ENCODE assay signal across 30 cellular contexts in the genomic region with DNA sequence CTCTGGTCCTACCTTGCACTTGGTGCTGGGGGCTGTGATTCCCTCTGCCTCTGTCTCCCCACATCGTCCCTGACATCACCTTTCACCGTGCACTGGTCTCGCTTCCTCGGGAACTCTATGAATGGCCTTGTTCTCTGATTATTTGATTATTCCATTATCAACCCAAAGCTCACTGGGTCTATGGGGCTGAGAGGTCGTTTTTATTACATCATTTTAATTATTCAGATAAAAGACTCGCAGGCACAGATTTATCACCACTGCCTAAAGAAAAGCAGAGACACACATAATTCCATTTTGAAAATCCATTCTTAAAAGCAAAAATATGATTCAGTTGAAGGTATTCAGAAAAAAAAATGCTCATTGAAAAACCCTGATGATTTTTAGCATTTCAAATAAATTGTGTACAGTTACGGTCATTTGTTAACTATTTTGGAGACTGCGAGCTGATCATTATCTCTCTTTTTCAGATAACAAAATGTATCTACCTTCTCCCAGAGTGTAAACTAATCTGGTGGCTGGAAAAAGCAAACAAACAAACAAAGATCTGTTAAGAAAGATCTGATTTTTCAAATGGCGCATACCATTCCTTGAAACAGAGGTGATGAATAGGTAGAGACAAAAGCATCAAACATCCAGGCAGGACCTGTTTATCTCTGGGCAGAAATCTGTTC.
"Had no signal": no experiment of that assay in that cellular context is flagged by ENCODE, and none has a peak within 500 bp of the region (broad histone marks: within the 10 kb centered on the region; RNA-seq: fewer than 3 reads in every experiment).

No MANE protein-coding gene starts in this region.

- H3K36me3 Mint-ChIP-seq: activated CD8-positive, alpha-beta memory T cell treated with anti-CD3 and anti-CD28 coated beads, Interleukin-2, amount 10 ng/mL, durations not matched to agents 7 days and 5 days; activated naive CD4-positive, alpha-beta T cell treated with anti-CD3 and anti-CD28 coated beads, Interleukin-2, amount 10 ng/mL, durations not matched to agents 7 days and 5 days; activated naive CD8-positive, alpha-beta T cell had no signal

- DNase-seq: activated CD4-positive, alpha-beta memory T cell treated with anti-CD3 and anti-CD28 coated beads, Interleukin-2, amount 10 ng/mL, durations not matched to agents 7 days and 5 days; activated CD4-positive, alpha-beta T cell treated with anti-CD3 and anti-CD28 coated beads for 1 hour; activated CD4-positive, alpha-beta T cell treated with anti-CD3 and anti-CD28 coated beads for 48 hours; activated CD4-positive, CD25-positive, alpha-beta regulatory T cell; activated CD8-positive, alpha-beta memory T cell treated with anti-CD3 and anti-CD28 coated beads for 24 hours; activated CD8-positive, alpha-beta memory T cell treated with anti-CD3 and anti-CD28 coated beads, Interleukin-2, amount 10 ng/mL, durations not matched to agents 7 days and 5 days; activated CD8-positive, alpha-beta memory T cell treated with anti-CD3 and anti-CD28 coated beads, Interleukin-2, amount 50 U/mL, for 48 hours; activated effector memory CD4-positive, alpha-beta T cell treated with Interleukin-2 at 50 U/mL for 16 hours; activated naive CD4-positive, alpha-beta T cell treated with anti-CD3 and anti-CD28 coated beads, Interleukin-2, amount 10 ng/mL, durations not matched to agents 7 days and 5 days; activated naive CD8-positive, alpha-beta T cell treated with anti-CD3 and anti-CD28 coated beads, Interleukin-2, amount 50 U/mL, for 24 hours; activated T-cell treated with anti-CD3 and anti-CD28 coated beads, Interleukin-2, amount 50 U/mL, for 48 hours; anterior cingulate cortex; brain microvascular endothelial cell; NCI-H1092 treated with DMSO at 0.1 percent for 48 hours; NCI-H1417 treated with DMSO at 0.1 percent for 48 hours; NCI-H2081; NCI-H345; NCI-H510A; NCI-H526; NCI-H748 treated with DMSO at 0.1 percent for 48 hours; NK-92 treated with Interleukin-12 subunit alpha and Interleukin-12 subunit beta, amount 100 ng/mL, for 24 hours; PC-9; SIG-M5; T1000; WERI-Rb-1 had no signal

- H3K4me3 ChIP-seq: PC-9 had no signal

- H3K27ac Mint-ChIP-seq: activated CD4-positive, alpha-beta memory T cell treated with anti-CD3 and anti-CD28 coated beads, Interleukin-2, amount 10 ng/mL, durations not matched to agents 7 days and 5 days; activated CD8-positive, alpha-beta memory T cell treated with anti-CD3 and anti-CD28 coated beads, Interleukin-2, amount 10 ng/mL, durations not matched to agents 7 days and 5 days; activated naive CD4-positive, alpha-beta T cell treated with anti-CD3 and anti-CD28 coated beads, Interleukin-2, amount 10 ng/mL, durations not matched to agents 7 days and 5 days; activated naive CD8-positive, alpha-beta T cell; activated naive CD8-positive, alpha-beta T cell treated with anti-CD3 and anti-CD28 coated beads, Interleukin-2, amount 50 U/mL, for 24 hours had no signal

- H3K27ac ChIP-seq: brain microvascular endothelial cell, KMS-11, PC-9, RWPE1, WERI-Rb-1 had no signal

- H3K4me2 ChIP-seq: KMS-11, PC-9 had no signal

- H3K4me1 Mint-ChIP-seq: activated CD4-positive, alpha-beta memory T cell treated with anti-CD3 and anti-CD28 coated beads, Interleukin-2, amount 10 ng/mL, durations not matched to agents 7 days and 5 days; activated CD8-positive, alpha-beta memory T cell treated with anti-CD3 and anti-CD28 coated beads, Interleukin-2, amount 10 ng/mL, durations not matched to agents 7 days and 5 days; activated naive CD4-positive, alpha-beta T cell treated with anti-CD3 and anti-CD28 coated beads, Interleukin-2, amount 10 ng/mL, durations not matched to agents 7 days and 5 days; activated naive CD8-positive, alpha-beta T cell treated with anti-CD3 and anti-CD28 coated beads, Interleukin-2, amount 50 U/mL, for 24 hours; central memory CD8-positive, alpha-beta T cell had no signal

- H3K36me3 ChIP-seq: brain microvascular endothelial cell, WERI-Rb-1 had no signal

- H2AFZ ChIP-seq: PC-9 had no signal

- H3K4me3 Mint-ChIP-seq: activated CD4-positive, alpha-beta memory T cell treated with anti-CD3 and anti-CD28 coated beads, Interleukin-2, amount 10 ng/mL, durations not matched to agents 7 days and 5 days; activated CD8-positive, alpha-beta memory T cell treated with anti-CD3 and anti-CD28 coated beads, Interleukin-2, amount 10 ng/mL, durations not matched to agents 7 days and 5 days; activated naive CD4-positive, alpha-beta T cell treated with anti-CD3 and anti-CD28 coated beads, Interleukin-2, amount 10 ng/mL, durations not matched to agents 7 days and 5 days; activated naive CD8-positive, alpha-beta T cell; activated naive CD8-positive, alpha-beta T cell treated with anti-CD3 and anti-CD28 coated beads, Interleukin-2, amount 50 U/mL, for 24 hours; central memory CD8-positive, alpha-beta T cell had no signal

- H3K27me3 Mint-ChIP-seq: activated CD4-positive, alpha-beta memory T cell treated with anti-CD3 and anti-CD28 coated beads, Interleukin-2, amount 10 ng/mL, durations not matched to agents 7 days and 5 days; activated CD8-positive, alpha-beta memory T cell treated with anti-CD3 and anti-CD28 coated beads, Interleukin-2, amount 10 ng/mL, durations not matched to agents 7 days and 5 days; activated naive CD4-positive, alpha-beta T cell treated with anti-CD3 and anti-CD28 coated beads, Interleukin-2, amount 10 ng/mL, durations not matched to agents 7 days and 5 days; activated naive CD8-positive, alpha-beta T cell treated with anti-CD3 and anti-CD28 coated beads, Interleukin-2, amount 50 U/mL, for 24 hours; central memory CD8-positive, alpha-beta T cell had no signal

- H3K9ac ChIP-seq: KMS-11 had no signal

- H3K9me3 Mint-ChIP-seq: activated CD4-positive, alpha-beta memory T cell treated with anti-CD3 and anti-CD28 coated beads, Interleukin-2, amount 10 ng/mL, durations not matched to agents 7 days and 5 days; activated naive CD8-positive, alpha-beta T cell treated with anti-CD3 and anti-CD28 coated beads, Interleukin-2, amount 50 U/mL, for 24 hours; central memory CD8-positive, alpha-beta T cell had no signal

- H3K27me3 ChIP-seq: brain microvascular endothelial cell had no signal

- ATAC-seq: activated CD8-positive, alpha-beta memory T cell treated with anti-CD3 and anti-CD28 coated beads, Interleukin-2, amount 10 ng/mL, durations not matched to agents 7 days and 5 days; activated naive CD8-positive, alpha-beta T cell treated with anti-CD3 and anti-CD28 coated beads, Interleukin-2, amount 50 U/mL, for 24 hours; Right ventricle myocardium inferior had no signal
